Comparison of ENCODE assay signal across 11 cellular contexts in the genomic region with DNA sequence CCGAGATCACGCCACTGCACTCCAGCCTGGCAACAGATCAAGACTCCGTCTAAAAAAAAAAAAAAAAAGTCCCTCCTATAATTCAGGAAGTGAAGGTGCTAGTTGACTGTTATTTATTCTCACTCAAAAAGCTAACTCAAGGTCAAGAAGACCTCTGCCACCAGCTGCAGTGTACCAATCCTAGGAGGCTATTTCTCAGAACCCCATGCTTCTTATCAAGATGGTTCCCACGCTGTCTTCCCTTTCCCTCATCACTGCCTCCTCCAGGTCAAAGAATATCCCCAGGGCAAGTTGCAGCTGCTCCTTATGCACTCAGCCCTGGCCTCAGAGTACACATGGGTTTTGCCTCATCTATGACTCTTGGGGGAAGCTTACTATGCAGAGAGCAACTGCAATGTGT. TPM values are rescaled to one million over a fixed set of nuclear protein-coding genes. Genes with fewer than 3 reads are reported as not detected.
DNase-seq lines count a peak whose midpoint lies in the region; ATAC-seq and TF ChIP-seq lines count a peak whose summit lies in the region.
"Had no signal": no experiment of that assay in that cellular context is flagged by ENCODE, and none has a peak within 500 bp of the region (broad histone marks: within the 10 kb centered on the region; RNA-seq: fewer than 3 reads in every experiment).

No MANE protein-coding gene starts in this region.

- DNase-seq in WERI-Rb-1 (peak; percentile 27), medulla oblongata (ENCODE audit: extremely low spot score) (no peak), NCI-H446 (lab: John Stamatoyannopoulos, UW) (no peak)
- DNase-seq in activated CD8-positive, alpha-beta T cell treated with anti-CD3 and anti-CD28 coated beads, Interleukin-2, amount 10 ng/mL, durations not matched to agents 7 days and 5 days = no peak
- DNase-seq in activated naive CD4-positive, alpha-beta T cell treated with anti-CD3 and anti-CD28 coated beads, Interleukin-2, amount 50 U/mL, for 16 hours = no peak
- DNase-seq: GDM1, NCI-H2029 had no signal

- TF ChIP-seq POLR2A in GM18505 (IDR thresholded peaks at IDR 0.05; ENCODE audit: borderline replicate concordance, extremely low read depth, insufficient read depth, insufficient read length) = no peak

- H3K4me3 ChIP-seq in WERI-Rb-1 (ENCODE audit: low read depth, low read length) = no peak overlapping the region
- H3K4me3 ChIP-seq: heart right ventricle had no signal

- H3K4me3 Mint-ChIP-seq in nephron = no peak overlapping the region
- H3K4me3 Mint-ChIP-seq in activated CD8-positive, alpha-beta T cell treated with anti-CD3 and anti-CD28 coated beads, Interleukin-2, amount 10 ng/mL, durations not matched to agents 7 days and 5 days = no peak overlapping the region

- peaks cover 24% of the 10 kb centered on the region for H3K4me1 Mint-ChIP-seq in nephron
- H3K4me1 Mint-ChIP-seq in activated CD8-positive, alpha-beta T cell treated with anti-CD3 and anti-CD28 coated beads, Interleukin-2, amount 10 ng/mL, durations not matched to agents 7 days and 5 days (ENCODE audit: low read depth) = peaks cover 4% of the 10 kb centered on the region

- peak overlapping the region; percentile 55; the same call in 1 of the 2 replicates for H3K27ac ChIP-seq in WERI-Rb-1

- POLR2A ChIA-PET in activated CD8-positive, alpha-beta T cell treated with anti-CD3 and anti-CD28 coated beads, Interleukin-2, amount 10 ng/mL, durations not matched to agents 7 days and 5 days (lab: Charles Lee) = interaction anchor here (0.7 kb wide), 1 partner anchor 415 kb away, joined by 4 read pairs; no protein-coding TSS in a partner anchor

- no peaks in the 10 kb centered on the region for H3K27me3 Mint-ChIP-seq in nephron (ENCODE audit: low read depth)
- no peaks in the 10 kb centered on the region for H3K27me3 Mint-ChIP-seq in activated CD8-positive, alpha-beta T cell treated with anti-CD3 and anti-CD28 coated beads, Interleukin-2, amount 10 ng/mL, durations not matched to agents 7 days and 5 days (ENCODE audit: low read depth)

- ATAC-seq in GM18505 (IDR thresholded peaks at IDR 0.05; ENCODE audit: unreplicated experiment) (peak; percentile 49), HG02610 (IDR thresholded peaks at IDR 0.05; ENCODE audit: unreplicated experiment) (peak; percentile 50)
- ATAC-seq in activated CD8-positive, alpha-beta T cell treated with anti-CD3 and anti-CD28 coated beads, Interleukin-2, amount 10 ng/mL, durations not matched to agents 7 days and 5 days = no peak

- H3K9me3 Mint-ChIP-seq in nephron = no peaks in the 10 kb centered on the region
- no peaks in the 10 kb centered on the region for H3K9me3 Mint-ChIP-seq in activated CD8-positive, alpha-beta T cell treated with anti-CD3 and anti-CD28 coated beads, Interleukin-2, amount 10 ng/mL, durations not matched to agents 7 days and 5 days (ENCODE audit: insufficient read depth)

- no peaks in the 10 kb centered on the region for H3K9me3 ChIP-seq in WERI-Rb-1 (ENCODE audit: severe bottlenecking)
- H3K9me3 ChIP-seq: heart right ventricle had no signal

- peak overlapping the region; percentile 60 to 74 (median 60) for H3K27ac Mint-ChIP-seq in nephron
- no peak overlapping the region for H3K27ac Mint-ChIP-seq in activated CD8-positive, alpha-beta T cell treated with anti-CD3 and anti-CD28 coated beads, Interleukin-2, amount 10 ng/mL, durations not matched to agents 7 days and 5 days

- TF ChIP-seq CTCF in WERI-Rb-1 (IDR thresholded peaks at IDR 0.05; ENCODE audit: low read depth, low read length) (peak; percentile 41; the same call in 1 of the 2 replicates), nephron (IDR thresholded peaks at IDR 0.05; ENCODE audit: unreplicated experiment in 3 of 3) (no peak)

- H3K36me3 ChIP-seq in WERI-Rb-1 = peaks cover 4% of the 10 kb centered on the region
- H3K36me3 ChIP-seq: heart right ventricle had no signal

- H3K27me3 ChIP-seq in WERI-Rb-1 (ENCODE audit: insufficient read depth, low read depth, severe bottlenecking) = no peaks in the 10 kb centered on the region
- H3K27me3 ChIP-seq: heart right ventricle had no signal

- CTCF ChIA-PET in activated CD8-positive, alpha-beta T cell treated with anti-CD3 and anti-CD28 coated beads, Interleukin-2, amount 10 ng/mL, durations not matched to agents 7 days and 5 days (lab: Charles Lee) = no interaction called here

- H3K36me3 Mint-ChIP-seq in nephron (ENCODE audit: low read depth) = peaks cover 29% of the 10 kb centered on the region
- H3K36me3 Mint-ChIP-seq in activated CD8-positive, alpha-beta T cell treated with anti-CD3 and anti-CD28 coated beads, Interleukin-2, amount 10 ng/mL, durations not matched to agents 7 days and 5 days (ENCODE audit: low read depth) = no peaks in the 10 kb centered on the region

RNA-seq across cellular contexts. Expression of gene RERE, which starts 53.6 kb away (rescaled TPM):
- total RNA-seq in activated CD8-positive, alpha-beta T cell treated with anti-CD3 and anti-CD28 coated beads, Interleukin-2, amount 10 ng/mL, durations not matched to agents 7 days and 5 days = 10 to 100 TPM; 37.4 to 44.7 TPM
